Comparison of ENCODE assay signal across 8 cellular contexts in the genomic region with DNA sequence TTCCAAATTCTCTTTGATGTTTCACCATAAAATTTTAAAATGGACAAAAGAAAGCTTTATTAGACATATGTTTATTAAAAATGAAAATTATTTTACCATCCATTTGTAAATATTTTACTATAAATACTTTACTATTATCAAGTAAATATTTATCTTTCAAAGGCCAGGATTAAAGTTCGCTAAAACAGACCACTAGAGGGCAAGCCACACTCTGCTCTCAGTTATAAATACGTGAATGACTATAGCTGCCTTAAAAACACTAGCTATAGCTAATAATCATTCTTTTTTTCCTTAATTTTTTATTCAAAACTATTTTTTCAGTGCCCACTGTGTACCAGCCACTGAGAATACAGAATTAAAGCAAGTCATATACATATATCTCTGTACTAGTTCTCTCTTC. TPM values are rescaled to one million over a fixed set of nuclear protein-coding genes. Genes with fewer than 3 reads are reported as not detected.
DNase-seq lines count a peak whose midpoint lies in the region; ATAC-seq, FAIRE-seq and TF ChIP-seq lines count a peak whose summit lies in the region.

No MANE protein-coding gene starts in this region.

- peaks cover 6% of the 10 kb centered on the region for H3K27me3 Mint-ChIP-seq in T-helper 2 cell treated with Interferon-gamma antibody and Interleukin-4, amounts not matched to agents 5 μg/mL and 100 μg/mL, for 36 hours (ENCODE audit: low read depth)
- H3K27me3 Mint-ChIP-seq in activated T-helper 17 cell treated with anti-CD3 and anti-CD28 coated beads, Interleukin-2, amount 50 U/mL, for 72 hours: peaks cover 7% of the 10 kb centered on the region

- H3K9me3 ChIP-seq in mesenchymal stem cell (ENCODE audit: control insufficient read depth, low read length) (no peaks in the 10 kb centered on the region), spleen (no peaks in the 10 kb centered on the region)

- H3K4me3 Mint-ChIP-seq in T-helper 2 cell treated with Interferon-gamma antibody and Interleukin-4, amounts not matched to agents 5 μg/mL and 100 μg/mL, for 36 hours: no peak overlapping the region
- H3K4me3 Mint-ChIP-seq in activated T-helper 17 cell treated with anti-CD3 and anti-CD28 coated beads, Interleukin-2, amount 50 U/mL, for 72 hours: no peak overlapping the region

- no peak overlapping the region for H3K27ac Mint-ChIP-seq in T-helper 2 cell treated with Interferon-gamma antibody and Interleukin-4, amounts not matched to agents 5 μg/mL and 100 μg/mL, for 36 hours
- no peak overlapping the region for H3K27ac Mint-ChIP-seq in activated T-helper 17 cell treated with anti-CD3 and anti-CD28 coated beads, Interleukin-2, amount 50 U/mL, for 72 hours

- peaks cover 4% of the 10 kb centered on the region for H3K4me1 Mint-ChIP-seq in T-helper 2 cell treated with Interferon-gamma antibody and Interleukin-4, amounts not matched to agents 5 μg/mL and 100 μg/mL, for 36 hours (ENCODE audit: low read depth)
- H3K4me1 Mint-ChIP-seq in activated T-helper 17 cell treated with anti-CD3 and anti-CD28 coated beads, Interleukin-2, amount 50 U/mL, for 72 hours: peaks cover 6% of the 10 kb centered on the region

- no peak overlapping the region for H2BK12ac ChIP-seq in mesenchymal stem cell (ENCODE audit: low read length in 2 of 2)

- H3K27ac ChIP-seq in mesenchymal stem cell (ENCODE audit: low read length, poor library complexity, severe bottlenecking) (no peak overlapping the region), spleen (no peak overlapping the region)

- FAIRE-seq in G401.6 (lab: Jason Lieb, UNC): peak; percentile 51

- H3K23ac ChIP-seq in mesenchymal stem cell (ENCODE audit: low read length in 2 of 2): no peak overlapping the region

- no peak overlapping the region for H2BK120ac ChIP-seq in mesenchymal stem cell (ENCODE audit: low read depth, low read length)

- no peaks in the 10 kb centered on the region for H3K79me1 ChIP-seq in mesenchymal stem cell (replicated peaks; ENCODE audit: low read length, poor library complexity, severe bottlenecking)

- H3K27me3 ChIP-seq in mesenchymal stem cell (ENCODE audit: control insufficient read depth in 1 of 2, insufficient read depth in 1 of 2, low read length in 2 of 2) (no peaks in the 10 kb centered on the region), spleen (replicated peaks in 1 of 7) (no peaks in the 10 kb centered on the region)

- H2AFZ ChIP-seq in mesenchymal stem cell (ENCODE audit: low read depth, low read length): no peak overlapping the region

- no peak overlapping the region for H3K4me3 ChIP-seq in astrocyte of the spinal cord (ENCODE audit: low read depth, low read length)
- H3K4me3 ChIP-seq in mesenchymal stem cell (ENCODE audit: insufficient read depth in 1 of 2, low read depth in 1 of 2, low read length in 2 of 2): no peak overlapping the region
- no peak overlapping the region for H3K4me3 ChIP-seq in spleen

- no peak overlapping the region for H3K4me2 ChIP-seq in mesenchymal stem cell (ENCODE audit: low read length, poor library complexity, severe bottlenecking)

- H3K9ac ChIP-seq in mesenchymal stem cell (ENCODE audit: low read length): no peak overlapping the region

- DNase-seq in KG1 (lab: John Stamatoyannopoulos, UW) (peak; percentile 17), astrocyte of the spinal cord (ENCODE audit: low read depth, low spot score) (peak; percentile 49), mesenchymal stem cell (peak; percentile 56), spleen (no peak)
- no peak for DNase-seq in T-helper 2 cell treated with Interferon-gamma antibody and Interleukin-4, amounts not matched to agents 5 μg/mL and 100 μg/mL, for 36 hours (ENCODE audit: low spot score)
- DNase-seq in stimulated activated CD4-positive, alpha-beta T cell treated with anti-CD3 and anti-CD28 coated beads, Interleukin-1b, Interleukin-23, amount 100 ng/mL, for 48 hours: no peak

- H3K36me3 ChIP-seq in mesenchymal stem cell (ENCODE audit: control insufficient read depth in 1 of 2, insufficient read depth in 2 of 2, low read depth in 1 of 2, low read length in 2 of 2) (no peaks in the 10 kb centered on the region), spleen (no peaks in the 10 kb centered on the region)

- no peak overlapping the region for H3K14ac ChIP-seq in mesenchymal stem cell (ENCODE audit: low read length in 2 of 2)

- in situ Hi-C loops in astrocyte of the spinal cord (cut with HindIII; ENCODE audit: low sequenced_read_pairs): no loop called here

- no peaks in the 10 kb centered on the region for H3K9me3 Mint-ChIP-seq in T-helper 2 cell treated with Interferon-gamma antibody and Interleukin-4, amounts not matched to agents 5 μg/mL and 100 μg/mL, for 36 hours
- peaks cover 5% of the 10 kb centered on the region for H3K9me3 Mint-ChIP-seq in activated T-helper 17 cell treated with anti-CD3 and anti-CD28 coated beads, Interleukin-2, amount 50 U/mL, for 72 hours

- no peak overlapping the region for H3K18ac ChIP-seq in mesenchymal stem cell (ENCODE audit: low read depth in 1 of 2, low read length in 2 of 2)

- H2BK5ac ChIP-seq in mesenchymal stem cell (ENCODE audit: low read depth, low read length, poor library complexity, severe bottlenecking): no peak overlapping the region

- WGBS in mesenchymal stem cell: 8% methylated on average over 2 of the region's 2 CpGs
- 4 to 14% (median 8%) methylated on average over 2 of the region's 2 CpGs for WGBS in spleen, 5 donors

- H2BK15ac ChIP-seq in mesenchymal stem cell (ENCODE audit: low read depth, poor library complexity, severe bottlenecking): no peak overlapping the region

- no peak overlapping the region for H4K91ac ChIP-seq in mesenchymal stem cell (ENCODE audit: low read length)

- H2AK5ac ChIP-seq in mesenchymal stem cell (ENCODE audit: low read length, severe bottlenecking): no peak overlapping the region

- H3K36me3 Mint-ChIP-seq in T-helper 2 cell treated with Interferon-gamma antibody and Interleukin-4, amounts not matched to agents 5 μg/mL and 100 μg/mL, for 36 hours (ENCODE audit: low read depth): no peaks in the 10 kb centered on the region
- H3K36me3 Mint-ChIP-seq in activated T-helper 17 cell treated with anti-CD3 and anti-CD28 coated beads, Interleukin-2, amount 50 U/mL, for 72 hours (ENCODE audit: low read depth): no peaks in the 10 kb centered on the region

- TF ChIP-seq CTCF in astrocyte of the spinal cord (IDR thresholded peaks at IDR 0.05; ENCODE audit: low read depth, low read length): peak; percentile 67
- TF ChIP-seq CTCF in spleen (IDR thresholded peaks at IDR 0.05 in 8 of 11, conservative IDR thresholded peaks at IDR 0.05 in 3 of 11): peak in 4 of 11 experiments; percentile 28 to 44 (median 35)

- no peak for ATAC-seq in activated T-helper 17 cell treated with anti-CD3 and anti-CD28 coated beads, Interleukin-2, amount 50 U/mL, for 72 hours (replicated peaks)

- no peak overlapping the region for H3K4ac ChIP-seq in mesenchymal stem cell (ENCODE audit: low read depth in 1 of 2, low read length in 2 of 2)

- no peak overlapping the region for H4K8ac ChIP-seq in mesenchymal stem cell (ENCODE audit: low read length)

- H3K4me1 ChIP-seq in mesenchymal stem cell (ENCODE audit: control insufficient read depth, insufficient read depth, low read depth, low read length) (no peaks in the 10 kb centered on the region), spleen (no peaks in the 10 kb centered on the region)

- intact Hi-C loops in spleen (cut with DNase I; ENCODE audit: low total_unique reads): no loop called here

- TF ChIP-seq POLR2A in spleen (IDR thresholded peaks at IDR 0.05): no peak

RNA-seq across cellular contexts. Expression of gene UNC5C, which starts 38.6 kb away (rescaled TPM):
- 14.9 TPM for polyA plus RNA-seq in mesenchymal stem cell (2013, experiment 1 of 2)
- polyA plus RNA-seq in mesenchymal stem cell (2013, experiment 2 of 2): 14.1 TPM
- 10 to 100 TPM in 4 of 7 donors, 1 to 10 TPM in 3; 7.5 to 15.7 (median 13.1) TPM for total RNA-seq in spleen
- under 1 TPM; 0.43 to 0.80 (median 0.61) TPM for polyA plus RNA-seq in spleen
- total RNA-seq in activated T-helper 17 cell treated with anti-CD3 and anti-CD28 coated beads, Interleukin-2, amount 50 U/mL, for 72 hours: under 1 TPM in 1 of 2 donors, not detected in 1; 0.13 TPM

Comparison
In these comparisons a context has a peak if more than half of its experiments do, and no peak if none do; other contexts are left out.
1. DNase-seq: peak in KG1 (single experiment), astrocyte of the spinal cord (single experiment) and mesenchymal stem cell (single experiment); none in T-helper 2 cell treated with Interferon-gamma antibody and Interleukin-4, amounts not matched to agents 5 μg/mL and 100 μg/mL, for 36 hours (single experiment), spleen (single experiment) and stimulated activated CD4-positive, alpha-beta T cell treated with anti-CD3 and anti-CD28 coated beads, Interleukin-1b, Interleukin-23, amount 100 ng/mL, for 48 hours (single experiment).
2. RNA of gene UNC5C, which starts 38.6 kb away (total RNA-seq): 7.5 to 15.7 TPM in spleen; 0.13 TPM in activated T-helper 17 cell treated with anti-CD3 and anti-CD28 coated beads, Interleukin-2, amount 50 U/mL, for 72 hours; every median in the first group is over 4 times any median in the second.